In genomic region chr16:4846901-4847773, GRCh38 we compare ENCODE assay signal across 8 cellular contexts. TPM values are rescaled to one million over a fixed set of nuclear protein-coding genes. Genes with fewer than 3 reads are reported as not detected.
A peak's percentile ranks its signal among the peaks of the same experiment; 100 is the strongest.
DNase-seq lines count a peak whose midpoint lies in the region; ATAC-seq, FAIRE-seq and TF ChIP-seq lines count a peak whose summit lies in the region.

TSS of gene GLYR1 (minus strand) at chr16:4847288. CDS start at chr16:4847265, 23 bp downstream.
TSS of gene UBN1 (plus strand) at chr16:4847481. CDS start at chr16:4852918, 5,437 bp downstream.

- peak within 1 kb of the TSS; percentile 92 for H3K4me3 Mint-ChIP-seq in T-helper 2 cell treated with Interferon-gamma antibody and Interleukin-4, amounts not matched to agents 5 μg/mL and 100 μg/mL, for 36 hours
- H3K4me3 Mint-ChIP-seq in astrocyte (ENCODE audit: unreplicated experiment), result peak within 1 kb of the TSS; percentile 90

- 0% methylated on average over 88 to 126 of the region's 126 CpGs for WGBS in aorta, 2 donors

- no peaks in the 10 kb centered on the region for H3K27me3 ChIP-seq in astrocyte (ENCODE audit: insufficient read depth, low read length)
- H3K27me3 ChIP-seq in rectal smooth muscle tissue (ENCODE audit: control insufficient read depth, insufficient read depth, low read length), result no peaks in the 10 kb centered on the region
- no peaks in the 10 kb centered on the region for H3K27me3 ChIP-seq in aorta (ENCODE audit: control insufficient read depth in 1 of 2, insufficient read depth in 2 of 2, low read length in 1 of 2)

- peak within 1 kb of the TSS; percentile 87 for H3K27ac Mint-ChIP-seq in T-helper 2 cell treated with Interferon-gamma antibody and Interleukin-4, amounts not matched to agents 5 μg/mL and 100 μg/mL, for 36 hours
- peak within 1 kb of the TSS; percentile 85 for H3K27ac Mint-ChIP-seq in astrocyte (ENCODE audit: unreplicated experiment)

- H2AFZ ChIP-seq in astrocyte (ENCODE audit: low read depth, low read length), result peak within 1 kb of the TSS; percentile 75

- H3K36me3 Mint-ChIP-seq in T-helper 2 cell treated with Interferon-gamma antibody and Interleukin-4, amounts not matched to agents 5 μg/mL and 100 μg/mL, for 36 hours (ENCODE audit: low read depth), result peaks cover 37% of the 10 kb centered on the region
- no peaks in the 10 kb centered on the region for H3K36me3 Mint-ChIP-seq in astrocyte (ENCODE audit: low read depth, unreplicated experiment)

- no peaks in the 10 kb centered on the region for H3K27me3 Mint-ChIP-seq in T-helper 2 cell treated with Interferon-gamma antibody and Interleukin-4, amounts not matched to agents 5 μg/mL and 100 μg/mL, for 36 hours (ENCODE audit: low read depth)
- H3K27me3 Mint-ChIP-seq in astrocyte (ENCODE audit: low read depth, unreplicated experiment), result no peaks in the 10 kb centered on the region

- peak within 1 kb of the TSS; percentile 84 for H3K4me3 ChIP-seq in astrocyte (ENCODE audit: insufficient read depth, low read depth, low read length)
- H3K4me3 ChIP-seq in rectal smooth muscle tissue (ENCODE audit: low read length), result peak within 1 kb of the TSS; percentile 86
- H3K4me3 ChIP-seq in aorta (ENCODE audit: low read length in 2 of 2), result peak within 1 kb of the TSS; percentile 86 to 93

- DNase-seq in NCI-H1930 (lab: John Stamatoyannopoulos, UW), result peak; percentile 97 to 98
- peak; percentile 100 for DNase-seq in T-helper 2 cell treated with Interferon-gamma antibody and Interleukin-4, amounts not matched to agents 5 μg/mL and 100 μg/mL, for 36 hours (ENCODE audit: low spot score)
- peak; percentile 86 for DNase-seq in astrocyte (ENCODE audit: low read depth)
- DNase-seq in hepatic stellate cell (ENCODE audit: low spot score), result peak; percentile 97
- DNase-seq in aorta, result peak; percentile 100

- H3K4me1 ChIP-seq in astrocyte (ENCODE audit: insufficient read depth, low read length) (peaks cover 24% of the 10 kb centered on the region), rectal smooth muscle tissue (ENCODE audit: control insufficient read depth, insufficient read depth, low read length) (peaks cover 13% of the 10 kb centered on the region), aorta (ENCODE audit: control insufficient read depth in 1 of 2, insufficient read depth in 2 of 2, low read length in 2 of 2) (no peaks in the 10 kb centered on the region)

- H3K79me2 ChIP-seq in astrocyte (ENCODE audit: insufficient read depth, low read length), result peaks cover 90% of the 10 kb centered on the region

- H3K27ac ChIP-seq in astrocyte (ENCODE audit: low read depth, low read length) (peak within 1 kb of the TSS; percentile 87), rectal smooth muscle tissue (ENCODE audit: low read depth, low read length) (peak within 1 kb of the TSS; percentile 90), aorta (ENCODE audit: low read depth in 1 of 2, low read length in 2 of 2) (peak within 1 kb of the TSS; percentile 67 to 87)

- peaks cover 78% of the 10 kb centered on the region for H4K20me1 ChIP-seq in astrocyte (ENCODE audit: insufficient read depth, low read length)

- peak within 1 kb of the TSS; percentile 94 for H3K4me2 ChIP-seq in astrocyte (ENCODE audit: low read length)

- H3K9ac ChIP-seq in astrocyte (ENCODE audit: low read length) (peak within 1 kb of the TSS; percentile 94), rectal smooth muscle tissue (ENCODE audit: low read length) (peak within 1 kb of the TSS; percentile 83)

- H3K9me3 ChIP-seq in astrocyte (ENCODE audit: insufficient read depth, low read depth, low read length), result no peaks in the 10 kb centered on the region
- no peaks in the 10 kb centered on the region for H3K9me3 ChIP-seq in aorta (ENCODE audit: control insufficient read depth, low read length)

- FAIRE-seq in astrocyte (lab: Jason Lieb, UNC), result no peak

- no peak for TF ChIP-seq CTCF in astrocyte (IDR thresholded peaks at IDR 0.05; ENCODE audit: insufficient read depth, low read depth, low read length)

- intact Hi-C loops in aorta (cut with DNase I), result loop anchor here (1.0 to 5.0 kb wide), 3 partner anchors 95 to 185 kb away; partner anchors contain the start of gene NAGPA (in 1 of the 2)

- peaks cover 47% of the 10 kb centered on the region for H3K4me1 Mint-ChIP-seq in T-helper 2 cell treated with Interferon-gamma antibody and Interleukin-4, amounts not matched to agents 5 μg/mL and 100 μg/mL, for 36 hours (ENCODE audit: low read depth)
- peaks cover 28% of the 10 kb centered on the region for H3K4me1 Mint-ChIP-seq in astrocyte (ENCODE audit: low read depth, unreplicated experiment)

- H3K36me3 ChIP-seq in astrocyte (ENCODE audit: insufficient read depth, low read length), result peaks cover 24% of the 10 kb centered on the region
- peaks cover 14% of the 10 kb centered on the region for H3K36me3 ChIP-seq in rectal smooth muscle tissue (ENCODE audit: control insufficient read depth, insufficient read depth, low read length)
- peaks cover 0 to 1% of the 10 kb centered on the region in 2 donors for H3K36me3 ChIP-seq in aorta (ENCODE audit: control insufficient read depth in 1 of 2, insufficient read depth in 2 of 2, low read length in 1 of 2)

- ATAC-seq in GM18502 (IDR thresholded peaks at IDR 0.05; ENCODE audit: poor library complexity, unreplicated experiment) (peak; percentile 86), HG02970 (IDR thresholded peaks at IDR 0.05; ENCODE audit: low FRiP score, unreplicated experiment) (peak; percentile 89), aorta (ENCODE audit: low FRiP score) (peak; percentile 99)

- H3K9me3 Mint-ChIP-seq in T-helper 2 cell treated with Interferon-gamma antibody and Interleukin-4, amounts not matched to agents 5 μg/mL and 100 μg/mL, for 36 hours, result no peaks in the 10 kb centered on the region
- H3K9me3 Mint-ChIP-seq in astrocyte (ENCODE audit: unreplicated experiment), result no peaks in the 10 kb centered on the region

RNA-seq across cellular contexts. Expression of gene GLYR1, which starts in this region (rescaled TPM):
- total RNA-seq in astrocyte (69.9 and 77.8 TPM in 2 replicates), aorta (10 to 100 TPM; 70.2 to 73.2 TPM)
- 10 to 100 TPM; 33.3 to 47.7 TPM for polyA plus RNA-seq in aorta

RNA-seq across cellular contexts. Expression of gene UBN1, which starts in this region (rescaled TPM):
- 42.9 and 45.3 TPM in 2 replicates for total RNA-seq in astrocyte
- 10 to 100 TPM; 23.0 to 33.2 TPM for total RNA-seq in aorta
- 1 to 10 TPM; 7.8 to 8.1 TPM for polyA plus RNA-seq in aorta

Comparison
In these comparisons a context has a peak if more than half of its experiments do, and no peak if none do; other contexts are left out.
1. Peak in every context shown above with its lines: DNase-seq, ATAC-seq, H3K4me3 ChIP-seq and H3K27ac ChIP-seq.